8 cellular contexts compared by ENCODE assay signal in genomic region chr1:73273886-73274285, GRCh38.
"Had no signal": no experiment of that assay in that cellular context is flagged by ENCODE, and none has a peak within 500 bp of the region (broad histone marks: within the 10 kb centered on the region; RNA-seq: fewer than 3 reads in every experiment).

No MANE protein-coding gene starts in this region.

- DNase-seq: GDM1, GF-D8 had no signal

- ATAC-seq: GM12878 had no signal

- FAIRE-seq: G401.6, GM12878, GM12891, GM12892, GM18507, GM19239 had no signal

- H3K4me3 ChIP-seq: GM12878 had no signal
